Comparison of ENCODE assay signal across 9 cellular contexts in genomic region chr15:58546066-58546591, GRCh38.
DNase-seq lines count a peak whose midpoint lies in the region; ATAC-seq and TF ChIP-seq lines count a peak whose summit lies in the region.
"Had no signal": no experiment of that assay in that cellular context is flagged by ENCODE, and none has a peak within 500 bp of the region (broad histone marks: within the 10 kb centered on the region; RNA-seq: fewer than 3 reads in every experiment).

No MANE protein-coding gene starts in this region.

- H3K4me3 ChIP-seq in Caco-2 (ENCODE audit: low read depth, low read length) = no peak overlapping the region

- no peak for ATAC-seq in effector memory CD8-positive, alpha-beta T cell (replicated peaks)
- ATAC-seq in omental fat pad (ENCODE audit: low FRiP score) (peak; percentile 2), GM21381 (IDR thresholded peaks at IDR 0.05; ENCODE audit: unreplicated experiment) (no peak)

- no peak for TF ChIP-seq EP300 in Ishikawa (IDR thresholded peaks at IDR 0.05; ENCODE audit: borderline replicate concordance)

- POLR2A ChIA-PET in Caco-2 (lab: Charles Lee) = no interaction called here

- intact Hi-C loops in Caco-2 (cut with micrococcal nuclease; ENCODE audit: unreplicated experiment) = no loop called here

- DNase-seq in Caco-2 = no peak
- DNase-seq in effector memory CD8-positive, alpha-beta T cell = no peak
- no peak for DNase-seq in omental fat pad (ENCODE audit: low spot score)
- no peak for DNase-seq in pons (ENCODE audit: low spot score)
- no peak for DNase-seq in GM20000 (ENCODE audit: low spot score)
- DNase-seq: amygdala, NCI-H187 had no signal

- peak overlapping the region; percentile 58 for H3K27ac Mint-ChIP-seq in Caco-2 (ENCODE audit: unreplicated experiment)
- H3K27ac Mint-ChIP-seq in effector memory CD8-positive, alpha-beta T cell = peak overlapping the region; percentile 84 to 91

- no peak for TF ChIP-seq RAD21 in Ishikawa (IDR thresholded peaks at IDR 0.05; ENCODE audit: low read depth)

- no peaks in the 10 kb centered on the region for H3K27me3 ChIP-seq in Caco-2 (replicated peaks; ENCODE audit: control insufficient read depth, insufficient read depth, low read length)

- H3K36me3 ChIP-seq in Caco-2 (ENCODE audit: control insufficient read depth, insufficient read depth, low read length) = no peaks in the 10 kb centered on the region; the same call in 1 of the 2 replicates

- no peaks in the 10 kb centered on the region for H3K27me3 Mint-ChIP-seq in Caco-2 (ENCODE audit: insufficient read depth, unreplicated experiment)
- H3K27me3 Mint-ChIP-seq in effector memory CD8-positive, alpha-beta T cell = no peaks in the 10 kb centered on the region

- TF ChIP-seq CTCF in Caco-2 (IDR thresholded peaks at IDR 0.05; ENCODE audit: insufficient read depth in 1 of 2, low read depth in 1 of 2, low read length in 1 of 2, severe bottlenecking in 1 of 2, unreplicated experiment in 1 of 2) = no peak
- TF ChIP-seq CTCF in omental fat pad (IDR thresholded peaks at IDR 0.05) = no peak
- TF ChIP-seq CTCF in GM20000 (IDR thresholded peaks at IDR 0.05; ENCODE audit: extremely low read depth, missing control alignments) = no peak

- H3K4me1 ChIP-seq in Caco-2 = peaks cover 6% of the 10 kb centered on the region

- H3K4me3 Mint-ChIP-seq in Caco-2 (ENCODE audit: unreplicated experiment) = no peak overlapping the region
- H3K4me3 Mint-ChIP-seq in effector memory CD8-positive, alpha-beta T cell = peak overlapping the region in 1 of 2 donors; percentile 5

- CTCF ChIA-PET in Caco-2 (lab: Charles Lee) = no interaction called here

- no peaks in the 10 kb centered on the region for H3K9me3 ChIP-seq in Caco-2

- no TSS peak for BruUV-seq in Caco-2 (replicated peaks; lab: Mats Ljungman, UMichigan)

- no peaks in the 10 kb centered on the region for H3K36me3 Mint-ChIP-seq in Caco-2 (ENCODE audit: insufficient read depth, unreplicated experiment)
- H3K36me3 Mint-ChIP-seq in effector memory CD8-positive, alpha-beta T cell (ENCODE audit: insufficient read depth) = peaks cover 6% of the 10 kb centered on the region

- H3K4me1 Mint-ChIP-seq in Caco-2 (ENCODE audit: low read depth, unreplicated experiment) = peaks cover 19% of the 10 kb centered on the region
- H3K4me1 Mint-ChIP-seq in effector memory CD8-positive, alpha-beta T cell (ENCODE audit: low read depth in 2 of 2) = peaks cover 21 to 24% of the 10 kb centered on the region in 2 donors

- H3K9me3 Mint-ChIP-seq in Caco-2 (ENCODE audit: unreplicated experiment) = no peaks in the 10 kb centered on the region
- H3K9me3 Mint-ChIP-seq in effector memory CD8-positive, alpha-beta T cell = no peaks in the 10 kb centered on the region

TF ChIP-seq in Ishikawa, 13 proteins besides CTCF, POLR2A, EP300 and RAD21:
- peak; percentile 23 for TF ChIP-seq NFIC (IDR thresholded peaks at IDR 0.05)
- TF ChIP-seq FOXM1 (IDR thresholded peaks at IDR 0.05; ENCODE audit: borderline replicate concordance, low read depth) = no peak
